In the genomic region with DNA sequence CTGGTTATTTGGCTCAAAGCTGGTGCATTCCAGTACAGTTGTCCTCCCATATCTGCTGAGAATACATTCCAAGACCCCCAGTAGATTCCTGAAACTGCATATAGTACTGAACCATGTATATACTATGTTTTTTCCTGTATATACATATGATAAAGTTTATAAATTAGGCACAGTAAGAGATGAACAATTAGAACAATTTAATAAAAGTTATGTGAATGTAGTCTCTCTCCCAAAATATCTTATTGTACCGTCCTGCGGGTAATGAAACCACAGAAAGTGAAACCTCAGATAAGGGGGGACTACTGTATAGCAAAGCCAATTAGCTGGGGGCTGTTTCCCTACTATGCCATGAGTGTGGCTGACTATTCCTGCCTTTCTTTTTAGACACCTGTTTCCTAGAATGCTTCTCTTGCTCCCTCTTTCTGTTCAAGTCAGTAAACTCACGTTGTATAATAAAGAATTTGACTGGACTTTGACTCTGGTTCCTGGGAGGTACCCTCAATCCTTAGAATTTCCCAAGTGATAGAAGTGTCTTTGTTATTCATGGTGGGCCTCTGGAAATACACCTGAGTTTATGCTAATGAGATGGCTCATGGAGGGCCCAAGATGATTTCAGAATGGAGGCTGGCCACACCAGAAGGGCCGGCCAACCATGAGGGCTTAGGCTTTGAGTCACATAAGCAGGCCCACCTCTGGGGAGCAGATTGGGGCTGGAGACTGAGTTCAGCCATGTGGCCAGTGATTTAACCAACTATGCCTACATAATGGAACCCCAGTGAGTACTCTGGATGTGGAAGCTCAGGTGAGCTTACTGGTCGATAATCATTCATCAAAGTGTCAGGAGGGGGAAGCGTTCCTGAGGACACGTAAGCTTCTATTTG, we compare ENCODE assay signal across 8 cellular contexts. TPM values are rescaled to one million over a fixed set of nuclear protein-coding genes. Genes with fewer than 3 reads are reported as not detected.
DNase-seq lines count a peak whose midpoint lies in the region; ATAC-seq and TF ChIP-seq lines count a peak whose summit lies in the region.

No MANE protein-coding gene starts in this region.

- CTCF ChIA-PET in CD4-positive, alpha-beta T cell (lab: Charles Lee), result no interaction called here
- CTCF ChIA-PET in MCF 10A (lab: Yijun Ruan, JAX), result interaction anchor here (0.7 to 1.5 kb wide), 7 partner anchors 35 to 1253 kb away, joined by 3 to 6 read pairs (median 3); no protein-coding TSS in a partner anchor

- no peaks in the 10 kb centered on the region for H3K9me3 Mint-ChIP-seq in CD4-positive, alpha-beta T cell
- no peaks in the 10 kb centered on the region for H3K9me3 Mint-ChIP-seq in MCF 10A (ENCODE audit: unreplicated experiment)

- peak overlapping the region; percentile 93 for H3K4me3 Mint-ChIP-seq in CD4-positive, alpha-beta T cell
- peak overlapping the region; percentile 86 for H3K4me3 Mint-ChIP-seq in MCF 10A (ENCODE audit: unreplicated experiment)

- H3K4me3 ChIP-seq in muscle layer of colon (ENCODE audit: low read depth in 1 of 2, low read length in 2 of 2), result peak overlapping the region; percentile 17 to 83

- H3K27me3 ChIP-seq in CD4-positive, alpha-beta T cell (ENCODE audit: control insufficient read depth, insufficient read depth, low read length), result no peaks in the 10 kb centered on the region
- H3K27me3 ChIP-seq in muscle layer of colon (ENCODE audit: control insufficient read depth in 1 of 2, insufficient read depth in 2 of 2, low read length in 2 of 2), result no peaks in the 10 kb centered on the region

- BruUV-seq in MCF 10A (replicated peaks; lab: Mats Ljungman, UMichigan), result TSS peak; percentile 97

- no peak for ATAC-seq in CD4-positive, alpha-beta T cell (ENCODE audit: poor library complexity)
- ATAC-seq in HG03520 (IDR thresholded peaks at IDR 0.05; ENCODE audit: unreplicated experiment), result peak; percentile 1

- no peaks in the 10 kb centered on the region for H3K9me3 ChIP-seq in CD4-positive, alpha-beta T cell (ENCODE audit: control insufficient read depth, low read length)
- no peaks in the 10 kb centered on the region for H3K9me3 ChIP-seq in muscle layer of colon (ENCODE audit: low read length)

- no peaks in the 10 kb centered on the region for H3K27me3 Mint-ChIP-seq in CD4-positive, alpha-beta T cell
- no peaks in the 10 kb centered on the region for H3K27me3 Mint-ChIP-seq in MCF 10A (ENCODE audit: insufficient read depth, unreplicated experiment)

- intact Hi-C loops in CD4-positive, alpha-beta T cell (cut with DNase I, micrococcal nuclease), result loop anchor here (1.0 to 10.0 kb wide), 8 partner anchors 35 to 753 kb away; partner anchors contain the start of genes EEF1E1 (in 1 of the 2), SLC35B3 (in 1 of the 2), SNRNP48 (in 1 of the 2) and SSR1 (in 1 of the 2)
- intact Hi-C loops in MCF 10A (cut with micrococcal nuclease), result loop anchor here (5.0 kb wide), 1 partner anchor 152 kb away; no protein-coding TSS in a partner anchor

- H3K36me3 Mint-ChIP-seq in CD4-positive, alpha-beta T cell (ENCODE audit: low read depth), result peaks cover 27% of the 10 kb centered on the region
- peaks cover 9% of the 10 kb centered on the region for H3K36me3 Mint-ChIP-seq in MCF 10A (ENCODE audit: insufficient read depth, unreplicated experiment)

- POLR2A ChIA-PET in CD4-positive, alpha-beta T cell (lab: Charles Lee), result interaction anchor here (0.7 to 3.2 kb wide), 7 partner anchors 36 to 675 kb away, joined by 3 to 68 read pairs (median 4); partner anchors contain the start of genes CAGE1, EEF1E1, RIOK1 and SLC35B3
- POLR2A ChIA-PET in MCF 10A (lab: Yijun Ruan, JAX), result interaction anchor here (0.6 to 3.6 kb wide), 15 partner anchors 9 to 803 kb away, joined by 3 to 28 read pairs (median 4); partner anchors contain the start of gene EEF1E1

- H3K27ac Mint-ChIP-seq in CD4-positive, alpha-beta T cell, result peak overlapping the region; percentile 90
- peak overlapping the region; percentile 82 for H3K27ac Mint-ChIP-seq in MCF 10A (ENCODE audit: low read depth, unreplicated experiment)

- no peak for TF ChIP-seq CTCF in CD4-positive, alpha-beta T cell (IDR thresholded peaks at IDR 0.05)
- TF ChIP-seq CTCF in MCF 10A (IDR thresholded peaks at IDR 0.05; ENCODE audit: unreplicated experiment), result no peak

- H3K4me1 ChIP-seq in muscle layer of colon (ENCODE audit: insufficient read depth, low read length), result peaks cover 9% of the 10 kb centered on the region

- H3K4me1 Mint-ChIP-seq in CD4-positive, alpha-beta T cell (ENCODE audit: low read depth), result peaks cover 35% of the 10 kb centered on the region
- peaks cover 5% of the 10 kb centered on the region for H3K4me1 Mint-ChIP-seq in MCF 10A (ENCODE audit: insufficient read depth, unreplicated experiment)

- peak overlapping the region; percentile 54 for H3K27ac ChIP-seq in CD4-positive, alpha-beta T cell (ENCODE audit: low read depth, low read length)
- H3K27ac ChIP-seq in muscle layer of colon (ENCODE audit: low read depth, low read length), result peak overlapping the region; percentile 60

- DNase-seq in CD4-positive, alpha-beta T cell, result no peak
- no peak for DNase-seq in MCF 10A (ENCODE audit: unreplicated experiment)
- DNase-seq in DMS153 (lab: John Stamatoyannopoulos, UW), result no peak
- DNase-seq in SW 1271 (lab: John Stamatoyannopoulos, UW), result no peak
- no peak for DNase-seq in superior temporal gyrus (ENCODE audit: extremely low spot score)
- DNase-seq in CD1c-positive myeloid dendritic cell (ENCODE audit: extremely low spot score), result no peak

- peaks cover 14% of the 10 kb centered on the region for H3K36me3 ChIP-seq in muscle layer of colon (ENCODE audit: insufficient read depth, low read length)

- peak overlapping the region; percentile 91 for H3K9ac ChIP-seq in muscle layer of colon (ENCODE audit: low read length)

RNA-seq across cellular contexts. Expression of gene BLOC1S5, which starts 0.7 kb away (rescaled TPM):
- total RNA-seq in CD4-positive, alpha-beta T cell, result 1 to 10 TPM; 5.7 to 7.2 TPM
- 7.7 and 10.9 TPM in 2 replicates for total RNA-seq in MCF 10A (2022)

RNA-seq across cellular contexts. Expression of gene EEF1E1, which starts 37.5 kb away (rescaled TPM):
- total RNA-seq in CD4-positive, alpha-beta T cell, result 10 to 100 TPM; 11.2 to 14.7 TPM
- total RNA-seq in MCF 10A (2022), result 52.1 and 56.7 TPM in 2 replicates
